14 cellular contexts compared by ENCODE assay signal in the genomic region with DNA sequence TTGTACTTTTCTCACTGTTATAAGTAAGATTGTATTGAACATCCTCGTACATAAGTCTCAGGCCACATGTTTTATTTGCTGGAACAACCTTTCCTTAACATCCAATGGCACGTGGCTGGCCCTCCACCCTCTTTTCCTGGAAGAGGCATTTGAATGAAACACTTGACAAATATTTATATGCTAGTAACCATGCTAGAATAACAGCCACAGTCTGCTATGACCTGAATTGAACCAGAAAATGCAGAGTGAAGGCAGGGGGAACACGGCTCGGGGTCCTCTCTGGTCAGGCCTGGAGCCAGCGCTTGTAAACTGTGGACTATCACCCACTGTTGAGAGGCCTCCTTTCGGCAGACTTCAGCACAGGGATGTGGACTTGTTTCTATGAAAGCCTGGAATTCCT.
A peak's percentile ranks its signal among the peaks of the same experiment; 100 is the strongest.
DNase-seq lines count a peak whose midpoint lies in the region; ATAC-seq and TF ChIP-seq lines count a peak whose summit lies in the region.
"Had no signal": no experiment of that assay in that cellular context is flagged by ENCODE, and none has a peak within 500 bp of the region (broad histone marks: within the 10 kb centered on the region; RNA-seq: fewer than 3 reads in every experiment).

No MANE protein-coding gene starts in this region.

- peak overlapping the region in 1 of 2 experiments; percentile 4 for H2BK12ac ChIP-seq in mesenchymal stem cell (ENCODE audit: low read length in 2 of 2)

- no peaks in the 10 kb centered on the region for H3K36me3 ChIP-seq in esophagus (ENCODE audit: control insufficient read depth in 2 of 2, insufficient read depth in 2 of 2, low read length in 1 of 2)
- H3K36me3 ChIP-seq in mesenchymal stem cell (ENCODE audit: control insufficient read depth in 1 of 2, insufficient read depth in 2 of 2, low read depth in 1 of 2, low read length in 2 of 2), result no peaks in the 10 kb centered on the region
- no peaks in the 10 kb centered on the region for H3K36me3 ChIP-seq in suprapubic skin

- H3K9ac ChIP-seq in mesenchymal stem cell (ENCODE audit: low read length), result peak overlapping the region; percentile 75

- no peak for TF ChIP-seq CTCF in suprapubic skin (IDR thresholded peaks at IDR 0.05)

- no peak overlapping the region for H3K14ac ChIP-seq in mesenchymal stem cell (ENCODE audit: low read length in 2 of 2)

- no peak for ATAC-seq in HG03460 (IDR thresholded peaks at IDR 0.05; ENCODE audit: unreplicated experiment)
- ATAC-seq: left colon had no signal

- no peak overlapping the region for H3K4me2 ChIP-seq in mesenchymal stem cell (ENCODE audit: low read length, poor library complexity, severe bottlenecking)

- H3K18ac ChIP-seq in mesenchymal stem cell (ENCODE audit: low read depth in 1 of 2, low read length in 2 of 2), result peak overlapping the region in 1 of 2 experiments; percentile 95

- TF ChIP-seq EP300 in suprapubic skin (IDR thresholded peaks at IDR 0.05), result no peak

- H3K27ac ChIP-seq in esophagus (ENCODE audit: low read depth in 2 of 2, low read length in 1 of 2), result peak overlapping the region; percentile 17 to 56
- peak overlapping the region; percentile 33 for H3K27ac ChIP-seq in mesenchymal stem cell (ENCODE audit: low read length, poor library complexity, severe bottlenecking)
- peak overlapping the region; percentile 85 for H3K27ac ChIP-seq in suprapubic skin
- H3K27ac ChIP-seq: SK-N-MC had no signal

- H3K4me1 ChIP-seq in esophagus (ENCODE audit: control insufficient read depth in 2 of 2, insufficient read depth in 2 of 2, low read length in 1 of 2) (peaks cover 2 to 3% of the 10 kb centered on the region in 2 donors), mesenchymal stem cell (ENCODE audit: control insufficient read depth, insufficient read depth, low read depth, low read length) (peaks cover 5% of the 10 kb centered on the region), suprapubic skin (peaks cover 14% of the 10 kb centered on the region)

- H3K4me3 ChIP-seq in esophagus (ENCODE audit: low read depth in 1 of 2, low read length in 2 of 2), result no peak overlapping the region
- peak overlapping the region in 1 of 2 experiments; percentile 21 for H3K4me3 ChIP-seq in mesenchymal stem cell (ENCODE audit: insufficient read depth in 1 of 2, low read depth in 1 of 2, low read length in 2 of 2)
- H3K4me3 ChIP-seq in suprapubic skin, result no peak overlapping the region
- H3K4me3 ChIP-seq: SK-N-MC had no signal

- peak overlapping the region; percentile 96 for H4K91ac ChIP-seq in mesenchymal stem cell (ENCODE audit: low read length)

- H3K79me1 ChIP-seq in mesenchymal stem cell (replicated peaks; ENCODE audit: low read length, poor library complexity, severe bottlenecking), result no peaks in the 10 kb centered on the region

- 56 to 65% methylated on average over 6 of the region's 6 CpGs for WGBS in esophagus, 2 donors
- 21% methylated on average over 5 of the region's 6 CpGs for WGBS in mesenchymal stem cell
- 45% methylated on average over 6 of the region's 6 CpGs for WGBS in suprapubic skin

- H3K23ac ChIP-seq in mesenchymal stem cell (ENCODE audit: low read length in 2 of 2), result no peak overlapping the region

- no peak overlapping the region for H2AFZ ChIP-seq in mesenchymal stem cell (ENCODE audit: low read depth, low read length)

- H3K4ac ChIP-seq in mesenchymal stem cell (ENCODE audit: low read depth in 1 of 2, low read length in 2 of 2), result no peak overlapping the region

- H3K27me3 ChIP-seq in esophagus (ENCODE audit: control insufficient read depth in 1 of 2, insufficient read depth in 2 of 2, low read length in 2 of 2), result no peaks in the 10 kb centered on the region
- no peaks in the 10 kb centered on the region for H3K27me3 ChIP-seq in mesenchymal stem cell (ENCODE audit: control insufficient read depth in 1 of 2, insufficient read depth in 1 of 2, low read length in 2 of 2)
- no peaks in the 10 kb centered on the region for H3K27me3 ChIP-seq in suprapubic skin

- H2BK5ac ChIP-seq in mesenchymal stem cell (ENCODE audit: low read depth, low read length, poor library complexity, severe bottlenecking), result no peak overlapping the region

- no peak overlapping the region for H2AK5ac ChIP-seq in mesenchymal stem cell (ENCODE audit: low read length, severe bottlenecking)

- H2BK120ac ChIP-seq in mesenchymal stem cell (ENCODE audit: low read depth, low read length), result peak overlapping the region; percentile 20

- H3K9me3 ChIP-seq in esophagus (ENCODE audit: control insufficient read depth in 2 of 2, insufficient read depth in 1 of 2, low read depth in 1 of 2, low read length in 1 of 2), result no peaks in the 10 kb centered on the region
- H3K9me3 ChIP-seq in mesenchymal stem cell (ENCODE audit: control insufficient read depth, low read length), result peaks cover 5% of the 10 kb centered on the region
- H3K9me3 ChIP-seq in suprapubic skin, result no peaks in the 10 kb centered on the region

- DNase-seq in HCEC 1CT (peak; percentile 27), mesenchymal stem cell (peak; percentile 84), suprapubic skin (ENCODE audit: low spot score in 2 of 2) (peak in 1 of 2 donors; percentile 86), NCI-H1436 (lab: John Stamatoyannopoulos, UW) (no peak), GM19240 (ENCODE audit: insufficient read length, low spot score) (no peak), Ammon's horn (ENCODE audit: low spot score) (no peak)
- DNase-seq: activated CD4-positive, alpha-beta T cell treated with anti-CD3 and anti-CD28 coated beads, Interleukin-2, amount 50 U/mL, for 48 hours; COR-L47; erythroblast; left colon; NCI-H526 treated with DMSO at 0.1 percent for 48 hours had no signal

- TF ChIP-seq POLR2A in suprapubic skin (IDR thresholded peaks at IDR 0.05), result peak in 1 of 2 donors; percentile 17

- no peak overlapping the region for H2BK15ac ChIP-seq in mesenchymal stem cell (ENCODE audit: low read depth, poor library complexity, severe bottlenecking)

- peak overlapping the region; percentile 76 for H4K8ac ChIP-seq in mesenchymal stem cell (ENCODE audit: low read length)

Comparison
In these comparisons a context has a peak if more than half of its experiments do, and no peak if none do; other contexts are left out.
1. DNase-seq: peak in HCEC 1CT (single experiment) and mesenchymal stem cell (single experiment); none in NCI-H1436 (single experiment), GM19240 (single experiment) and Ammon's horn (single experiment).
2. H3K27ac ChIP-seq: peak in every context shown above with its lines; median percentile 85 in suprapubic skin; 36 in esophagus; 33 in mesenchymal stem cell.